Comparison of ENCODE assay signal across 1 cellular context in the genomic region with DNA sequence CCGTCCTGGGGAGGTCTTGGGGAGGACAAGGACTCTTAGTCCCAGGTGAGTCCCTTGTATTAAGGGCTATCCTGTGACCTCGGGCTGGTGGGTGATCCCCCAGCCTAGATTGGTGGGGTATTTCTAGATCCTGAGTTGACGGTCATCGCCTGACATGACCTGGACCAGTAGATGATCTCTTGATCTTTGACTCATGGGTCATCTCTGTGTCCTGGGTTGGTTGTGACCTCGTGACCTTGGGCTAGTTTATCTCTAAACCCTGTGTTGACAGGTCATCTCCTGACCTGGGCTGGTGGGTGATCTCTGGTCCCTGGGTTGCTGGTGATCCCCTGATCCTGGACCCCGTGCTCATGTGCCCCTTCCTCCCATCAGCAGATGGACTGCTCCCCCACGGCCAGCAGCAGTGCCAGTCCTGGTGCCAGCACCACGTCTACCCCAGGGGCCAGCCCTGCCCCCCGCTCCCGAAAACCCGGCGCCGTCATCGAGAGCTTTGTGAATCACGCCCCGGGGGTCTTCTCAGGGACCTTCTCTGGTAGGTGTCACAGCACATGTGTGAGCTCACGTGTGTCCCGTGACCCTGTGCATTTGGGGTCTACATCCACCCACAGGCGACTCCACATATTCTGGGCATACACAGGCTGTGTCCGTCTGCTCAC.
TF ChIP-seq lines count a peak whose summit lies in the region.

No MANE protein-coding gene starts in this region.

TF ChIP-seq in SK-N-SH treated with all-trans-retinoic acid at 6 μM for 48 hours, 23 proteins besides CTCF, POLR2A, EP300 and RAD21 (continued from another document):
- TF ChIP-seq, protein P1, sequence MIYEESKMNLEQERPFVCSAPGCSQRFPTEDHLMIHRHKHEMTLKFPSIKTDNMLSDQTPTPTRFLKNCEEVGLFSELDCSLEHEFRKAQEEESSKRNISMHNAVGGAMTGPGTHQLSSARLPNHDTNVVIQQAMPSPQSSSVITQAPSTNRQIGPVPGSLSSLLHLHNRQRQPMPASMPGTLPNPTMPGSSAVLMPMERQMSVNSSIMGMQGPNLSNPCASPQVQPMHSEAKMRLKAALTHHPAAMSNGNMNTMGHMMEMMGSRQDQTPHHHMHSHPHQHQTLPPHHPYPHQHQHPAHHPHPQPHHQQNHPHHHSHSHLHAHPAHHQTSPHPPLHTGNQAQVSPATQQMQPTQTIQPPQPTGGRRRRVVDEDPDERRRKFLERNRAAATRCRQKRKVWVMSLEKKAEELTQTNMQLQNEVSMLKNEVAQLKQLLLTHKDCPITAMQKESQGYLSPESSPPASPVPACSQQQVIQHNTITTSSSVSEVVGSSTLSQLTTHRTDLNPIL (CRISPR knock-in tag; IDR thresholded peaks at IDR 0.05; ENCODE audit: low read depth): no peak
